Comparison of ENCODE assay signal across 8 cellular contexts in genomic region chr2:96874099-96874831, GRCh38. TPM values are rescaled to one million over a fixed set of nuclear protein-coding genes. Genes with fewer than 3 reads are reported as not detected.
A peak's percentile ranks its signal among the peaks of the same experiment; 100 is the strongest.
DNase-seq lines count a peak whose midpoint lies in the region; ATAC-seq and TF ChIP-seq lines count a peak whose summit lies in the region.

No MANE protein-coding gene starts in this region.

- H3K36me3 ChIP-seq in neural progenitor cell: no peaks in the 10 kb centered on the region

- no peak for DNase-seq in activated T-cell treated with anti-CD3 and anti-CD28 coated beads, Interleukin-2, amount 50 U/mL, for 4 hours
- no peak for DNase-seq in activated T-cell treated with anti-CD3 and anti-CD28 coated beads for 4 hours
- no peak for DNase-seq in endothelial cell (ENCODE audit: low spot score)
- no peak for DNase-seq in neural progenitor cell (ENCODE audit: low spot score)
- DNase-seq in GM13976 (ENCODE audit: low spot score): no peak
- no peak for DNase-seq in activated gamma-delta T cell treated with Interleukin-2 at 50 U/mL for 16 hours

- no peak overlapping the region for H3K4me3 ChIP-seq in neural progenitor cell

- no peak overlapping the region for H3K4me2 ChIP-seq in neural progenitor cell

- H3K27ac Mint-ChIP-seq in endothelial cell (ENCODE audit: unreplicated experiment) (peak overlapping the region; percentile 99), neural progenitor cell (no peak overlapping the region)

- H3K27me3 ChIP-seq in neural progenitor cell: no peaks in the 10 kb centered on the region

- peaks cover 52% of the 10 kb centered on the region for H3K4me1 ChIP-seq in neural progenitor cell

- H3K9me3 ChIP-seq in neural progenitor cell (ENCODE audit: low read depth): no peaks in the 10 kb centered on the region

- in situ Hi-C loops in GM13976 (cut with MboI; ENCODE audit: low sequenced_read_pairs, unreplicated experiment): no loop called here

- ATAC-seq in activated T-cell treated with anti-CD3 and anti-CD28 coated beads, Interleukin-2, amount 50 U/mL, for 4 hours: peak; percentile 17 to 41
- peak; percentile 37 for ATAC-seq in HG03045 (IDR thresholded peaks at IDR 0.05; ENCODE audit: unreplicated experiment)

- peaks cover 48% of the 10 kb centered on the region for H3F3A ChIP-seq in neural progenitor cell (ENCODE audit: low read depth)

- H2AFZ ChIP-seq in neural progenitor cell (replicated peaks): no peak overlapping the region

- no peaks in the 10 kb centered on the region for H3K9me3 Mint-ChIP-seq in activated T-cell treated with anti-CD3 and anti-CD28 coated beads, Interleukin-2, amount 50 U/mL, for 4 hours
- H3K9me3 Mint-ChIP-seq in endothelial cell (ENCODE audit: unreplicated experiment): no peaks in the 10 kb centered on the region
- H3K9me3 Mint-ChIP-seq in neural progenitor cell: no peaks in the 10 kb centered on the region

- peaks cover 22% of the 10 kb centered on the region for H3K79me2 ChIP-seq in neural progenitor cell (ENCODE audit: low read depth)

- no peaks in the 10 kb centered on the region for H3K27me3 Mint-ChIP-seq in activated T-cell treated with anti-CD3 and anti-CD28 coated beads, Interleukin-2, amount 50 U/mL, for 4 hours (ENCODE audit: low read depth)
- H3K27me3 Mint-ChIP-seq in endothelial cell (ENCODE audit: unreplicated experiment) (peaks cover 23% of the 10 kb centered on the region), neural progenitor cell (ENCODE audit: insufficient read depth, low read depth) (peaks cover 10% of the 10 kb centered on the region)

- H3K36me3 Mint-ChIP-seq in activated T-cell treated with anti-CD3 and anti-CD28 coated beads, Interleukin-2, amount 50 U/mL, for 4 hours (ENCODE audit: insufficient read depth): no peaks in the 10 kb centered on the region
- H3K36me3 Mint-ChIP-seq in endothelial cell (ENCODE audit: low read depth, unreplicated experiment) (peaks cover 12% of the 10 kb centered on the region), neural progenitor cell (no peaks in the 10 kb centered on the region)

- peaks cover 37% of the 10 kb centered on the region for H3K4me1 Mint-ChIP-seq in activated T-cell treated with anti-CD3 and anti-CD28 coated beads, Interleukin-2, amount 50 U/mL, for 4 hours (ENCODE audit: low read depth)
- H3K4me1 Mint-ChIP-seq in endothelial cell (ENCODE audit: unreplicated experiment) (peaks cover 66% of the 10 kb centered on the region), neural progenitor cell (peaks cover 65% of the 10 kb centered on the region)

- H3K27ac ChIP-seq in temporal lobe (ENCODE audit: low read depth, low read length): peak overlapping the region; percentile 12
- no peak overlapping the region for H3K27ac ChIP-seq in neural progenitor cell

- H4K20me1 ChIP-seq in neural progenitor cell (ENCODE audit: low read depth): no peaks in the 10 kb centered on the region

- H3K4me3 Mint-ChIP-seq in activated T-cell treated with anti-CD3 and anti-CD28 coated beads, Interleukin-2, amount 50 U/mL, for 4 hours: no peak overlapping the region
- peak overlapping the region; percentile 83 for H3K4me3 Mint-ChIP-seq in endothelial cell (ENCODE audit: unreplicated experiment)
- H3K4me3 Mint-ChIP-seq in neural progenitor cell: no peak overlapping the region

- TF ChIP-seq CTCF in endothelial cell (IDR thresholded peaks at IDR 0.05; ENCODE audit: unreplicated experiment): no peak
- TF ChIP-seq CTCF in neural progenitor cell (IDR thresholded peaks at IDR 0.05): no peak
- TF ChIP-seq CTCF in GM13976 (IDR thresholded peaks at IDR 0.05; ENCODE audit: borderline replicate concordance, control extremely low read depth, extremely low read depth, insufficient read depth, missing control alignments): no peak

- H3K9ac ChIP-seq in neural progenitor cell: no peak overlapping the region

RNA-seq across cellular contexts. Expression of gene SEMA4C, which starts 4.4 kb away (rescaled TPM):
- 1 to 10 TPM; 7.5 to 9.7 (median 9.0) TPM for total RNA-seq in activated T-cell treated with anti-CD3 and anti-CD28 coated beads, Interleukin-2, amount 50 U/mL, for 4 hours
- 279 TPM for total RNA-seq in endothelial cell (ENCODE audit: unreplicated experiment)
- 42.8 TPM for total RNA-seq in temporal lobe
- total RNA-seq in neural progenitor cell (ENCODE audit: low replicate concordance): 39.1 and 103 TPM in 2 replicates

RNA-seq across cellular contexts. Expression of gene ANKRD39, which starts 16.4 kb away (rescaled TPM):
- 10 to 100 TPM; 42.4 to 44.4 (median 44.3) TPM for total RNA-seq in activated T-cell treated with anti-CD3 and anti-CD28 coated beads, Interleukin-2, amount 50 U/mL, for 4 hours
- 14.9 TPM for total RNA-seq in endothelial cell (ENCODE audit: unreplicated experiment)
- 5.4 TPM for total RNA-seq in temporal lobe
- total RNA-seq in neural progenitor cell (ENCODE audit: low replicate concordance): 4.0 and 17.3 TPM in 2 replicates

RNA-seq across cellular contexts. Expression of gene ANKRD23, which starts 30.4 kb away (rescaled TPM):
- total RNA-seq in activated T-cell treated with anti-CD3 and anti-CD28 coated beads, Interleukin-2, amount 50 U/mL, for 4 hours: 1 to 10 TPM; 2.9 to 6.3 (median 4.6) TPM
- total RNA-seq in endothelial cell (ENCODE audit: unreplicated experiment) (4.7 TPM), temporal lobe (5.2 TPM), neural progenitor cell (ENCODE audit: low replicate concordance) (10.8 and 11.4 TPM in 2 replicates)

RNA-seq across cellular contexts. Expression of gene CNNM3, which starts 58.2 kb away (rescaled TPM):
- total RNA-seq in activated T-cell treated with anti-CD3 and anti-CD28 coated beads, Interleukin-2, amount 50 U/mL, for 4 hours: 10 to 100 TPM; 22.8 to 26.1 (median 24.4) TPM
- total RNA-seq in endothelial cell (ENCODE audit: unreplicated experiment) (14.7 TPM), temporal lobe (19.2 TPM), neural progenitor cell (ENCODE audit: low replicate concordance) (11.1 and 20.2 TPM in 2 replicates)
